In genomic region chr1:200028586-200029034, GRCh38 we compare ENCODE assay signal across 8 cellular contexts. TPM values are rescaled to one million over a fixed set of nuclear protein-coding genes. Genes with fewer than 3 reads are reported as not detected.
DNase-seq lines count a peak whose midpoint lies in the region; ATAC-seq and TF ChIP-seq lines count a peak whose summit lies in the region.

No MANE protein-coding gene starts in this region.

- H3K4me1 Mint-ChIP-seq in naive B cell: peaks cover 0 to 14% (median 11%) of the 10 kb centered on the region in 3 donors

- H3K4me1 ChIP-seq in colonic mucosa: no peaks in the 10 kb centered on the region
- peaks cover 0 to 15% of the 10 kb centered on the region in 2 donors for H3K4me1 ChIP-seq in thyroid gland

- H3K27me3 ChIP-seq in colonic mucosa (no peaks in the 10 kb centered on the region), thyroid gland (peaks cover 9% of the 10 kb centered on the region)

- peak overlapping the region; percentile 71 to 87 for H3K9ac ChIP-seq in colonic mucosa (ENCODE audit: low read depth in 2 of 2, low read length in 2 of 2)

- TF ChIP-seq CTCF in C4-2B (conservative IDR thresholded peaks at IDR 0.05) (no peak), colonic mucosa (IDR thresholded peaks at IDR 0.05) (no peak), thyroid gland (IDR thresholded peaks at IDR 0.05) (no peak)

- peak; percentile 34 for DNase-seq in NCI-H128 (lab: John Stamatoyannopoulos, UW; ENCODE audit: unreplicated experiment)
- DNase-seq in colonic mucosa: peak; percentile 40
- DNase-seq in naive B cell: no peak
- no peak for DNase-seq in NCI-H774 (lab: John Stamatoyannopoulos, UW)
- DNase-seq in thyroid gland: no peak
- no peak for DNase-seq in kidney tubule cell (ENCODE audit: low spot score)

- 18 to 25% methylated on average over 2 of the region's 2 CpGs for WGBS in thyroid gland, 2 donors

- peaks cover 52 to 61% (median 56%) of the 10 kb centered on the region in 3 donors for H3K27me3 Mint-ChIP-seq in naive B cell

- ATAC-seq in naive B cell (ENCODE audit: low read depth in 2 of 2) (no peak), GM21423 (IDR thresholded peaks at IDR 0.05; ENCODE audit: unreplicated experiment) (no peak)

- intact Hi-C loops in colonic mucosa (cut with DNase I): no loop called here
- intact Hi-C loops in thyroid gland (cut with DNase I): no loop called here

- peak overlapping the region; percentile 48 for H3K4me3 ChIP-seq in colonic mucosa
- peak overlapping the region in 1 of 3 donors; percentile 19 for H3K4me3 ChIP-seq in thyroid gland (replicated peaks in 1 of 3)

- H3K27ac ChIP-seq in C4-2B: peak overlapping the region; percentile 25; the same call in 1 of the 2 replicates
- peak overlapping the region; percentile 87 for H3K27ac ChIP-seq in colonic mucosa
- no peak overlapping the region for H3K27ac ChIP-seq in thyroid gland

- H3K36me3 Mint-ChIP-seq in naive B cell: no peaks in the 10 kb centered on the region

- peak overlapping the region; percentile 13 to 91 (median 72) for H3K4me3 Mint-ChIP-seq in naive B cell

- TF ChIP-seq POLR2A in thyroid gland (IDR thresholded peaks at IDR 0.05): no peak

- no peaks in the 10 kb centered on the region for H3K36me3 ChIP-seq in colonic mucosa
- no peaks in the 10 kb centered on the region for H3K36me3 ChIP-seq in thyroid gland

- H3K9me3 ChIP-seq in colonic mucosa: no peaks in the 10 kb centered on the region
- H3K9me3 ChIP-seq in thyroid gland: no peaks in the 10 kb centered on the region

- no peak overlapping the region for H3K27ac Mint-ChIP-seq in naive B cell

- H3K9me3 Mint-ChIP-seq in naive B cell: peaks cover 0 to 3% (median 0%) of the 10 kb centered on the region in 7 donors

RNA-seq across cellular contexts. Expression of gene NR5A2, which starts 1.1 kb away (rescaled TPM):
- 10 to 100 TPM; 45.5 to 65.9 TPM for total RNA-seq in colonic mucosa
- polyA plus RNA-seq in naive B cell (ENCODE audit: low read depth in 6 of 6): not detected
- 1 to 10 TPM; 1.5 to 8.2 (median 3.9) TPM for total RNA-seq in thyroid gland

Comparison
In these comparisons a context has a peak if more than half of its experiments do, and no peak if none do; other contexts are left out.
1. H3K27ac ChIP-seq: peak in C4-2B (single experiment) and colonic mucosa (single experiment); none in thyroid gland (0 of 3).
2. DNase-seq: peak in NCI-H128 (single experiment) and colonic mucosa (single experiment); none in naive B cell (single experiment), NCI-H774 (single experiment), thyroid gland (0 of 2) and kidney tubule cell (single experiment).
3. RNA of gene NR5A2, which starts 1.1 kb away (total RNA-seq): 45.5 to 65.9 TPM in colonic mucosa; 1.5 to 8.2 TPM in thyroid gland; every median in the first group is over 4 times any median in the second.